Comparison of ENCODE assay signal across 9 cellular contexts in the genomic region with DNA sequence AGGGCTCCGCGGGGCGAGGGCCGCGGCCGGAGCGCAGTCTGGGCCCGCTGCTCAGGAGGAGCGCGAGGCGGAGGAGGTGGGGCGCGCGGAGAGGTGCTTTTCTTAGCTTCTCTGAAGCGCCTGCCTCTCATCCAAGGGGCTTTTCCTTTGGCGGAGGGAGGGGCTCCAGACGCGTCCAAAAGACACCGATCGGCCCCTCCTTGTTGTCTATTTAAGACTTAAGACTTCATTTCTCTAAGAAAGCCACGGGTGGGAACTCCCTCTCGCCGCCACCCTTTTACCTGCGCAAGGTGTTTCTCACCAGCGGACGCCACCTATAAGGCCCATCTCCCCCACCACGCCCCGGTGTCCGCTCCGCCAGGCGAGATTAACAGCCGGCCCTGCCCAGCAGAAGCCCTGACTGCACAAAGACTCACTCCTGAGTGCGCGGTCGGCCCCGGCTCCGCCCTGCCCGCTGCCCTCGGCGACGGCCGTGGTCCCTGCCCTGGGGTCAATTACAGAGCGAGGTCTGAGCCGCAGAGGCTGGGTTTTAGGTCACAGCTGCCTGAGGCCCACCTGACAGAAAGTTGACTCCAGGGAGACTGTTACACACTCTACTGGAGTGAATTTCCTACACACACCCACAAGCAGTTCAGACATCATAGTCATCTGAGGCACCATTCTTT. TPM values are rescaled to one million over a fixed set of nuclear protein-coding genes. Genes with fewer than 3 reads are reported as not detected.
A peak's percentile ranks its signal among the peaks of the same experiment; 100 is the strongest.
DNase-seq lines count a peak whose midpoint lies in the region; ATAC-seq and TF ChIP-seq lines count a peak whose summit lies in the region.
"Had no signal": no experiment of that assay in that cellular context is flagged by ENCODE, and none has a peak within 500 bp of the region (broad histone marks: within the 10 kb centered on the region; RNA-seq: fewer than 3 reads in every experiment).

TSS of gene DSC2 (minus strand) at position 402 of the 665 bp plus-strand sequence. CDS start 450 bp downstream, outside the sequence.

- H3K4me3 ChIP-seq in adipocyte (ENCODE audit: low read length) (peak within 1 kb of the TSS; percentile 33), iPS-20b (ENCODE audit: low read length) (peak within 1 kb of the TSS; percentile 83), skeletal muscle tissue (ENCODE audit: low read length in 3 of 3) (peak within 1 kb of the TSS; percentile 46 to 58 (median 46))

- ATAC-seq in GM21381 (IDR thresholded peaks at IDR 0.05; ENCODE audit: unreplicated experiment): no peak

- H3K27ac ChIP-seq in iPS-20b (ENCODE audit: low read length): peak within 1 kb of the TSS; percentile 92
- H3K27ac ChIP-seq in skeletal muscle tissue (ENCODE audit: low read depth, low read length): peak within 1 kb of the TSS; percentile 56

- DNase-seq in HEK293T (ENCODE audit: extremely low spot score) (peak; percentile 75), adipocyte (ENCODE audit: low read depth) (no peak), NCI-H2029 treated with DMSO at 0.1 percent for 48 hours (lab: John Stamatoyannopoulos, UW) (no peak), epidermal melanocyte (ENCODE audit: insufficient read length, low spot score) (no peak), GDM1 (lab: John Stamatoyannopoulos, UW) (no peak)
- DNase-seq: activated CD8-positive, alpha-beta memory T cell treated with anti-CD3 and anti-CD28 coated beads, Interleukin-2, amount 50 U/mL, for 4 hours had no signal

- POLR2A ChIA-PET in HEK293T (lab: Yijun Ruan, JAX): interaction anchor here (0.6 to 8.6 kb wide), 7 partner anchors 11 to 374 kb away, joined by 3 to 62 read pairs (median 4); partner anchors contain the start of gene DSC3

- H3K9ac ChIP-seq in adipocyte (ENCODE audit: low read length) (no peak within 1 kb of the TSS), iPS-20b (ENCODE audit: low read depth, low read length) (peak within 1 kb of the TSS; percentile 86), skeletal muscle tissue (ENCODE audit: low read depth in 1 of 3, low read length in 3 of 3) (peak within 1 kb of the TSS; percentile 26 to 40 (median 32))

- no peaks in the 10 kb centered on the region for H3K9me3 ChIP-seq in adipocyte (ENCODE audit: control insufficient read depth, low read length)
- H3K9me3 ChIP-seq in iPS-20b (ENCODE audit: insufficient read depth, low read depth, low read length): no peaks in the 10 kb centered on the region
- H3K9me3 ChIP-seq in skeletal muscle tissue (ENCODE audit: control insufficient read depth in 3 of 3, low read length in 3 of 3): no peaks in the 10 kb centered on the region

- CTCF ChIA-PET in HEK293T (lab: Yijun Ruan, JAX): no interaction called here

- no peaks in the 10 kb centered on the region for H3K4me1 ChIP-seq in adipocyte (ENCODE audit: control insufficient read depth, insufficient read depth, low read length)
- peaks cover 17% of the 10 kb centered on the region for H3K4me1 ChIP-seq in iPS-20b (ENCODE audit: insufficient read depth, low read length)
- H3K4me1 ChIP-seq in skeletal muscle tissue (ENCODE audit: control insufficient read depth in 3 of 3, insufficient read depth in 3 of 3, low read length in 3 of 3): peaks cover 0 to 4% (median 0%) of the 10 kb centered on the region in 3 donors

- no peaks in the 10 kb centered on the region for H3K36me3 ChIP-seq in adipocyte (ENCODE audit: control insufficient read depth, insufficient read depth, low read length, severe bottlenecking)
- no peaks in the 10 kb centered on the region for H3K36me3 ChIP-seq in iPS-20b (ENCODE audit: insufficient read depth, low read depth, low read length)
- H3K36me3 ChIP-seq in skeletal muscle tissue (ENCODE audit: control insufficient read depth in 3 of 3, insufficient read depth in 3 of 3, low read length in 3 of 3): no peaks in the 10 kb centered on the region

- H3K27me3 ChIP-seq in adipocyte (replicated peaks; ENCODE audit: control insufficient read depth, insufficient read depth, low read length): peaks cover 33% of the 10 kb centered on the region
- no peaks in the 10 kb centered on the region for H3K27me3 ChIP-seq in iPS-20b (ENCODE audit: insufficient read depth, low read length)
- peaks cover 10 to 13% (median 13%) of the 10 kb centered on the region in 3 donors for H3K27me3 ChIP-seq in skeletal muscle tissue (ENCODE audit: control insufficient read depth in 3 of 3, insufficient read depth in 3 of 3, low read length in 3 of 3)

TF ChIP-seq in HEK293T, 16 proteins besides CTCF, POLR2A, EP300 and RAD21:
- TF ChIP-seq FOXA1 (IDR thresholded peaks at IDR 0.05): no peak
- no peak for TF ChIP-seq ELF4 (IDR thresholded peaks at IDR 0.05)
- TF ChIP-seq SUZ12 (IDR thresholded peaks at IDR 0.05): no peak
- TF ChIP-seq L3MBTL2 (conservative IDR thresholded peaks at IDR 0.05): peak; percentile 21; the same call in 1 of the 2 replicates
- TF ChIP-seq LEF1 (IDR thresholded peaks at IDR 0.05; ENCODE audit: borderline replicate concordance): no peak
- no peak for TF ChIP-seq SP1 (IDR thresholded peaks at IDR 0.05)

RNA-seq across cellular contexts. Expression of gene DSC2, which starts in this region (rescaled TPM):
- total RNA-seq in skeletal muscle tissue: 4.2 TPM

Comparison
In these comparisons a context has a peak if more than half of its experiments do, and no peak if none do; other contexts are left out.
1. H3K4me3 ChIP-seq: peak in every context shown above with its lines; median percentile 83 in iPS-20b; 46 in skeletal muscle tissue; 33 in adipocyte.